In the genomic region with DNA sequence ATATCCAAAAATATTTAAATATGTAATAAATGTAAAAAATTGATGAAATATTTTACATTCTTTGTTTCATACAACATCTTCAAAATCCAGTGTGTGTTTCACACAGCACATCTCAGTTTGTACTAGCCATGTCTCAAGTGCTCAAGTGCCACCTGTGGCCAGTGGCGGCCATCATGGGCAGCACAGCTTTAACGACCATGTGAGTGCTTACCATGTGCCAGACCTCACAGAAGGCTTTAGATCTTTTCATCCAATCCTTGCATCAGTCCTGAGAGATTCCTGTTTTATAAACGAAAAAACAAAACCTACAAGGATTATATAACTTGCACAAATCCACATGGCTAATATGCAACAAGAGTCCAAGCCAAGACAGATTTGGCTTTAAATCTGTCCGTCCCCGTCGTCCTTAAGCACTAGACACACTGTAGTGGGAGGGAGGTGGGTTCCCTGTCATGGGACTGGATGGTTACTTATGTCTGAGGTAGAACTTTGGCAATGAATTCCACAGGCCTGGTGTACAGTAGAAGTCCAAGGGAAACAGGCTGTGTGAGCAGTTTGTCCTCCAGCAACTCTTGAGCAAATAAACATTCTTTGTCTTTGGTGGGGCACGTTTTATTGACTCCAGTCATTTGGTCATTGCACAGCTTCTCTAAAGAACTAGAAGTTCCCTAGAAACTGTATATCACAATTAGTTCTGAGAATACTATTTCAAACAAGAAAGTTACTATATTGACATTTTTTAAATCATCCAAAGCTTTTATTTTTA, we compare ENCODE assay signal across 11 cellular contexts. TPM values are rescaled to one million over a fixed set of nuclear protein-coding genes. Genes with fewer than 3 reads are reported as not detected.
DNase-seq lines count a peak whose midpoint lies in the region; ATAC-seq and TF ChIP-seq lines count a peak whose summit lies in the region.
"Had no signal": no experiment of that assay in that cellular context is flagged by ENCODE, and none has a peak within 500 bp of the region (broad histone marks: within the 10 kb centered on the region; RNA-seq: fewer than 3 reads in every experiment).

No MANE protein-coding gene starts in this region.

- in situ Hi-C loops in mammary epithelial cell (cut with MboI; ENCODE audit: low sequenced_read_pairs in 2 of 2) = no loop called here

- no peak for TF ChIP-seq POLR2A in tibial nerve (IDR thresholded peaks at IDR 0.05)

- H3K4me2 ChIP-seq in mammary epithelial cell (ENCODE audit: insufficient read depth, low read depth, low read length) = no peak overlapping the region

- peaks cover 28% of the 10 kb centered on the region for H3K4me1 Mint-ChIP-seq in activated T-cell treated with anti-CD3 and anti-CD28 coated beads, Interleukin-2, amount 50 U/mL, for 24 hours (ENCODE audit: low read depth)
- peaks cover 23% of the 10 kb centered on the region for H3K4me1 Mint-ChIP-seq in activated CD4-positive, alpha-beta T cell treated with anti-CD3 and anti-CD28 coated beads for 36 hours
- H3K4me1 Mint-ChIP-seq: B cell had no signal

- H3K4me3 ChIP-seq in mammary epithelial cell (replicated peaks in 1 of 3; ENCODE audit: insufficient read depth in 1 of 3, low read depth in 2 of 3, low read length in 3 of 3) (no peak overlapping the region), tibial nerve (no peak overlapping the region)

- H3K9me3 ChIP-seq in mammary epithelial cell (replicated peaks; ENCODE audit: insufficient read depth, low read length) (no peaks in the 10 kb centered on the region), tibial nerve (no peaks in the 10 kb centered on the region)

- DNase-seq in activated T-cell treated with anti-CD3 and anti-CD28 coated beads, Interleukin-2, amount 50 U/mL, for 24 hours = no peak
- DNase-seq in activated T-cell treated with anti-CD3 and anti-CD28 coated beads, Interleukin-2, amount 50 U/mL, for 48 hours = no peak
- DNase-seq in mammary epithelial cell = no peak
- DNase-seq in left lobe of liver (ENCODE audit: low spot score) = no peak
- DNase-seq in tibial nerve (ENCODE audit: low spot score in 2 of 2) = no peak
- no peak for DNase-seq in activated CD4-positive, alpha-beta T cell treated with anti-CD3 and anti-CD28 coated beads for 36 hours
- DNase-seq in stimulated activated CD4-positive, alpha-beta T cell treated with anti-CD3 and anti-CD28 coated beads, Interleukin-12 subunit alpha, Interleukin-12 subunit beta, amount 100 ng/mL, for 4 hours = no peak
- DNase-seq: activated CD4-positive, CD25-positive, alpha-beta regulatory T cell; MV-4-11 had no signal

- peak overlapping the region; percentile 89 for H3K27ac Mint-ChIP-seq in activated T-cell treated with anti-CD3 and anti-CD28 coated beads, Interleukin-2, amount 50 U/mL, for 24 hours
- no peak overlapping the region for H3K27ac Mint-ChIP-seq in activated CD4-positive, alpha-beta T cell treated with anti-CD3 and anti-CD28 coated beads for 36 hours
- H3K27ac Mint-ChIP-seq: B cell had no signal

- peak overlapping the region; percentile 43 for H2AFZ ChIP-seq in mammary epithelial cell (ENCODE audit: low read depth, low read length)

- intact Hi-C loops in mammary epithelial cell (cut with micrococcal nuclease) = loop anchor here (1.0 kb wide), 1 partner anchor 10 kb away; no protein-coding TSS in a partner anchor
- intact Hi-C loops in activated CD4-positive, alpha-beta T cell treated with anti-CD3 and anti-CD28 coated beads for 36 hours (cut with DNase I, micrococcal nuclease) = loop anchor here in 1 of 2 experiments (5.0 kb wide), 1 partner anchor 101 kb away; no protein-coding TSS in a partner anchor

- no peak overlapping the region for H3K4me3 Mint-ChIP-seq in activated T-cell treated with anti-CD3 and anti-CD28 coated beads, Interleukin-2, amount 50 U/mL, for 24 hours
- no peak overlapping the region for H3K4me3 Mint-ChIP-seq in activated CD4-positive, alpha-beta T cell treated with anti-CD3 and anti-CD28 coated beads for 36 hours
- H3K4me3 Mint-ChIP-seq: B cell had no signal

- H3K27me3 ChIP-seq in mammary epithelial cell (ENCODE audit: insufficient read depth, low read length) (no peaks in the 10 kb centered on the region), tibial nerve (no peaks in the 10 kb centered on the region)

- CTCF ChIA-PET in mammary epithelial cell (lab: Charles Lee; ENCODE audit: low non-redundant PET) = no interaction called here
- CTCF ChIA-PET in activated CD4-positive, alpha-beta T cell treated with anti-CD3 and anti-CD28 coated beads for 36 hours (lab: Charles Lee) = interaction anchor here (0.6 to 2.1 kb wide), 7 partner anchors 12 to 244 kb away, joined by 3 to 9 read pairs (median 4); no protein-coding TSS in a partner anchor

- no TSS peak for BruUV-seq in mammary epithelial cell (replicated peaks; lab: Mats Ljungman, UMichigan)

- H4K20me1 ChIP-seq in mammary epithelial cell (ENCODE audit: insufficient read depth, low read length) = no peaks in the 10 kb centered on the region

- 92% methylated on average over 7 of the region's 7 CpGs for WGBS in mammary epithelial cell (ENCODE audit: low coverage, missing lambda C conversion rate)
- 62 to 64% methylated on average over 7 of the region's 7 CpGs for WGBS in tibial nerve, 2 donors

- dilution Hi-C loops in mammary epithelial cell (cut with HindIII; ENCODE audit: low sequenced_read_pairs) = no loop called here

- POLR2A ChIA-PET in activated CD4-positive, alpha-beta T cell treated with anti-CD3 and anti-CD28 coated beads for 36 hours (lab: Charles Lee) = interaction anchor here (0.6 kb wide), 1 partner anchor 73 kb away, joined by 3 read pairs; no protein-coding TSS in a partner anchor

- no peaks in the 10 kb centered on the region for H3K27me3 Mint-ChIP-seq in activated T-cell treated with anti-CD3 and anti-CD28 coated beads, Interleukin-2, amount 50 U/mL, for 24 hours
- no peaks in the 10 kb centered on the region for H3K27me3 Mint-ChIP-seq in activated CD4-positive, alpha-beta T cell treated with anti-CD3 and anti-CD28 coated beads for 36 hours
- H3K27me3 Mint-ChIP-seq: B cell had no signal

- no peak for TF ChIP-seq CTCF in mammary epithelial cell (conservative IDR thresholded peaks at IDR 0.05 in 1 of 2, IDR thresholded peaks at IDR 0.05 in 1 of 2; ENCODE audit: extremely low read depth in 1 of 2, insufficient read depth in 1 of 2, low read depth in 1 of 2, low read length in 2 of 2)
- TF ChIP-seq CTCF in tibial nerve (IDR thresholded peaks at IDR 0.05) = no peak

- no peaks in the 10 kb centered on the region for H3K9me3 Mint-ChIP-seq in activated T-cell treated with anti-CD3 and anti-CD28 coated beads, Interleukin-2, amount 50 U/mL, for 24 hours
- no peaks in the 10 kb centered on the region for H3K9me3 Mint-ChIP-seq in activated CD4-positive, alpha-beta T cell treated with anti-CD3 and anti-CD28 coated beads for 36 hours (ENCODE audit: low read depth)

- TF ChIP-seq EP300 in tibial nerve (IDR thresholded peaks at IDR 0.05) = peak in 1 of 2 donors; percentile 19

- no peak overlapping the region for H3K9ac ChIP-seq in mammary epithelial cell (ENCODE audit: insufficient read depth, low read length)

- H3K27ac ChIP-seq in mammary epithelial cell (ENCODE audit: insufficient read depth, low read depth, low read length) (no peak overlapping the region), tibial nerve (peak overlapping the region in 3 of 4 donors; percentile 15 to 74 (median 48))

- no peaks in the 10 kb centered on the region for H3K79me2 ChIP-seq in mammary epithelial cell (ENCODE audit: insufficient read depth, low read length)

- H3K36me3 ChIP-seq in mammary epithelial cell (ENCODE audit: insufficient read depth, low read length) (no peaks in the 10 kb centered on the region), tibial nerve (peaks cover 0 to 22% (median 0%) of the 10 kb centered on the region in 3 donors)

- peaks cover 76% of the 10 kb centered on the region for H3K36me3 Mint-ChIP-seq in activated T-cell treated with anti-CD3 and anti-CD28 coated beads, Interleukin-2, amount 50 U/mL, for 24 hours (ENCODE audit: low read depth)
- peaks cover 39% of the 10 kb centered on the region for H3K36me3 Mint-ChIP-seq in activated CD4-positive, alpha-beta T cell treated with anti-CD3 and anti-CD28 coated beads for 36 hours (ENCODE audit: low read depth)

- H3K4me1 ChIP-seq in mammary epithelial cell (ENCODE audit: insufficient read depth, low read length) = peaks cover 37% of the 10 kb centered on the region
- H3K4me1 ChIP-seq in tibial nerve = peaks cover 0 to 15% (median 5%) of the 10 kb centered on the region in 4 donors

- peak; percentile 10 for ATAC-seq in left lobe of liver
- ATAC-seq in activated CD4-positive, alpha-beta T cell treated with anti-CD3 and anti-CD28 coated beads for 36 hours = no peak
- ATAC-seq in GM19324 (IDR thresholded peaks at IDR 0.05; ENCODE audit: low FRiP score, unreplicated experiment) = no peak

RNA-seq across cellular contexts. Expression of gene F2R, which starts 25.0 kb away (rescaled TPM):
- total RNA-seq in mammary epithelial cell (10 to 100 TPM; 30.7 to 81.4 TPM), left lobe of liver (5.4 TPM), tibial nerve (10 to 100 TPM in 1 of 4 donors, 1 to 10 TPM in 3; 2.5 to 12.6 (median 6.2) TPM)
- polyA plus RNA-seq in mammary epithelial cell = 46.2 TPM
- polyA minus RNA-seq in mammary epithelial cell = 47.2 TPM
- 1 to 10 TPM; 1.4 TPM for total RNA-seq in activated CD4-positive, alpha-beta T cell treated with anti-CD3 and anti-CD28 coated beads for 36 hours
